9 cellular contexts compared by ENCODE assay signal in genomic region chr4:77073106-77073858, GRCh38. TPM values are rescaled to one million over a fixed set of nuclear protein-coding genes. Genes with fewer than 3 reads are reported as not detected.
A peak's percentile ranks its signal among the peaks of the same experiment; 100 is the strongest.
DNase-seq lines count a peak whose midpoint lies in the region; TF ChIP-seq lines count a peak whose summit lies in the region.
"Had no signal": no experiment of that assay in that cellular context is flagged by ENCODE, and none has a peak within 500 bp of the region (broad histone marks: within the 10 kb centered on the region; RNA-seq: fewer than 3 reads in every experiment).

No MANE protein-coding gene starts in this region.

- H3K27me3 Mint-ChIP-seq in MCF 10A (ENCODE audit: insufficient read depth, unreplicated experiment) = no peaks in the 10 kb centered on the region
- no peaks in the 10 kb centered on the region for H3K27me3 Mint-ChIP-seq in T-helper 2 cell treated with Interferon-gamma antibody and Interleukin-4, amounts not matched to agents 5 μg/mL and 100 μg/mL, for 36 hours (ENCODE audit: low read depth)

- POLR2A ChIA-PET in AG04449 (lab: Yijun Ruan, JAX) (interaction anchor here (0.8 to 1.0 kb wide), 2 partner anchors 85 to 130 kb away, joined by 3 to 4 read pairs; no protein-coding TSS in a partner anchor), MCF 10A (lab: Yijun Ruan, JAX) (interaction anchor here (0.7 to 11.3 kb wide), 21 partner anchors 9 to 747 kb away, joined by 3 to 223 read pairs (median 6); partner anchors contain the start of gene CCNG2)

- BruUV-seq in MCF 10A (replicated peaks; lab: Mats Ljungman, UMichigan) = no TSS peak

- no peak overlapping the region for H3K4ac ChIP-seq in mesendoderm (ENCODE audit: low read depth, low read length)

- no peaks in the 10 kb centered on the region for H3K27me3 ChIP-seq in mesendoderm (ENCODE audit: insufficient read depth, low read length, poor library complexity)

- H3K23ac ChIP-seq in mesendoderm (ENCODE audit: low read length) = no peak overlapping the region

- H4K8ac ChIP-seq in mesendoderm (ENCODE audit: low read depth, low read length) = no peak overlapping the region

- H3K9me3 Mint-ChIP-seq in MCF 10A (ENCODE audit: unreplicated experiment) = no peaks in the 10 kb centered on the region
- H3K9me3 Mint-ChIP-seq in T-helper 2 cell treated with Interferon-gamma antibody and Interleukin-4, amounts not matched to agents 5 μg/mL and 100 μg/mL, for 36 hours = no peaks in the 10 kb centered on the region
- H3K9me3 Mint-ChIP-seq: activated naive CD4-positive, alpha-beta T cell treated with anti-CD3 and anti-CD28 coated beads for 36 hours had no signal

- H2AK5ac ChIP-seq in mesendoderm (ENCODE audit: low read length) = no peak overlapping the region

- no peak overlapping the region for H3K18ac ChIP-seq in mesendoderm (ENCODE audit: low read length)

- H3K4me3 Mint-ChIP-seq in MCF 10A (ENCODE audit: unreplicated experiment) = no peak overlapping the region
- H3K4me3 Mint-ChIP-seq in T-helper 2 cell treated with Interferon-gamma antibody and Interleukin-4, amounts not matched to agents 5 μg/mL and 100 μg/mL, for 36 hours = no peak overlapping the region
- H3K4me3 Mint-ChIP-seq: activated naive CD4-positive, alpha-beta T cell treated with anti-CD3 and anti-CD28 coated beads for 36 hours had no signal

- H4K5ac ChIP-seq in mesendoderm (ENCODE audit: low read length) = no peak overlapping the region

- peak overlapping the region; percentile 67 for H3K9ac ChIP-seq in mesendoderm (ENCODE audit: low read length)

- peak overlapping the region; percentile 62 for H3K4me2 ChIP-seq in mesendoderm (ENCODE audit: low read length)

- no peaks in the 10 kb centered on the region for H3K4me1 ChIP-seq in mesendoderm (ENCODE audit: control insufficient read depth, low read depth, low read length)

- no peak overlapping the region for H3K27ac Mint-ChIP-seq in MCF 10A (ENCODE audit: low read depth, unreplicated experiment)
- H3K27ac Mint-ChIP-seq in T-helper 2 cell treated with Interferon-gamma antibody and Interleukin-4, amounts not matched to agents 5 μg/mL and 100 μg/mL, for 36 hours = no peak overlapping the region
- H3K27ac Mint-ChIP-seq: activated naive CD4-positive, alpha-beta T cell treated with anti-CD3 and anti-CD28 coated beads for 36 hours had no signal

- H2BK15ac ChIP-seq in mesendoderm (replicated peaks; ENCODE audit: low read depth) = no peak overlapping the region

- no peak overlapping the region for H3K27ac ChIP-seq in mesendoderm (ENCODE audit: low read depth, low read length)

- no peaks in the 10 kb centered on the region for H3K36me3 ChIP-seq in mesendoderm (ENCODE audit: control insufficient read depth, insufficient read depth, low read length)

- H3K36me3 Mint-ChIP-seq in MCF 10A (ENCODE audit: insufficient read depth, unreplicated experiment) = peaks cover 18% of the 10 kb centered on the region
- H3K36me3 Mint-ChIP-seq in T-helper 2 cell treated with Interferon-gamma antibody and Interleukin-4, amounts not matched to agents 5 μg/mL and 100 μg/mL, for 36 hours (ENCODE audit: low read depth) = peaks cover 19% of the 10 kb centered on the region

- TF ChIP-seq CTCF in AG04449 (IDR thresholded peaks at IDR 0.05; ENCODE audit: insufficient read depth, low read length, missing control alignments) = no peak
- TF ChIP-seq CTCF in MCF 10A (IDR thresholded peaks at IDR 0.05; ENCODE audit: unreplicated experiment) = no peak

- peaks cover 5% of the 10 kb centered on the region for H3K79me1 ChIP-seq in mesendoderm (ENCODE audit: low read length)

- H2BK120ac ChIP-seq in mesendoderm (ENCODE audit: low read depth, low read length) = no peak overlapping the region

- H3K79me2 ChIP-seq in mesendoderm (ENCODE audit: control insufficient read depth, insufficient read depth, low read length) = peaks cover 61% of the 10 kb centered on the region

- intact Hi-C loops in MCF 10A (cut with micrococcal nuclease) = no loop called here

- no peak overlapping the region for H2BK5ac ChIP-seq in mesendoderm (ENCODE audit: low read length)

- no CpG with 5 or more reads among the region's 3 CpGs for WGBS in mesendoderm (ENCODE audit: extremely low coverage, insufficient coverage, low lambda C conversion rate)

- DNase-seq in AG04449 (ENCODE audit: low read depth, low spot score) = no peak
- peak; percentile 27 for DNase-seq in HT-29 (ENCODE audit: low spot score)
- peak; percentile 43 for DNase-seq in MCF 10A (ENCODE audit: unreplicated experiment)
- DNase-seq in mesendoderm = no peak
- DNase-seq in activated CD4-positive, alpha-beta T cell treated with anti-CD3 and anti-CD28 coated beads for 4 hours = no peak
- no peak for DNase-seq in T-helper 2 cell treated with Interferon-gamma antibody and Interleukin-4, amounts not matched to agents 5 μg/mL and 100 μg/mL, for 36 hours (ENCODE audit: low spot score)
- no peak for DNase-seq in activated CD4-positive, CD25-positive, alpha-beta regulatory T cell (lab: John Stamatoyannopoulos, UW)
- no peak for DNase-seq in SW 1271 (lab: John Stamatoyannopoulos, UW)

- CTCF ChIA-PET in AG04449 (lab: Yijun Ruan, JAX) = interaction anchor here (0.8 to 19.9 kb wide), 6 partner anchors 20 to 285 kb away, joined by 3 to 222 read pairs (median 6); no protein-coding TSS in a partner anchor
- CTCF ChIA-PET in MCF 10A (lab: Yijun Ruan, JAX) = interaction anchor here (0.6 to 2.2 kb wide), 5 partner anchors 15 to 130 kb away, joined by 4 to 16 read pairs (median 5); no protein-coding TSS in a partner anchor

- peak overlapping the region; percentile 71 for H3K56ac ChIP-seq in mesendoderm (ENCODE audit: low read length)

- peak overlapping the region; percentile 92 for H3K4me3 ChIP-seq in AG04449 (ENCODE audit: low read depth, low read length)
- peak overlapping the region; percentile 1 for H3K4me3 ChIP-seq in mesendoderm (ENCODE audit: low read length)

- H3K4me1 Mint-ChIP-seq in MCF 10A (ENCODE audit: insufficient read depth, unreplicated experiment) = peaks cover 27% of the 10 kb centered on the region
- H3K4me1 Mint-ChIP-seq in T-helper 2 cell treated with Interferon-gamma antibody and Interleukin-4, amounts not matched to agents 5 μg/mL and 100 μg/mL, for 36 hours (ENCODE audit: low read depth) = peaks cover 35% of the 10 kb centered on the region

RNA-seq across cellular contexts. Expression of gene CCNI, which starts 2.5 kb away (rescaled TPM):
- total RNA-seq in HT-29 (2014; rRNA removed; shearing (Covaris generic)) = 92.6 and 116 TPM in 2 replicates
- 297 and 368 TPM in 2 replicates for total RNA-seq in MCF 10A (2022)
- 171 TPM for polyA plus RNA-seq in mesendoderm (2013, experiment 1 of 2)
- 170 TPM for polyA plus RNA-seq in mesendoderm (2013, experiment 2 of 2)

Comparison
In these comparisons a context has a peak if more than half of its experiments do, and no peak if none do; other contexts are left out.
1. DNase-seq: peak in HT-29 (single experiment) and MCF 10A (single experiment); none in AG04449 (single experiment), mesendoderm (single experiment), activated CD4-positive, alpha-beta T cell treated with anti-CD3 and anti-CD28 coated beads for 4 hours (0 of 2), T-helper 2 cell treated with Interferon-gamma antibody and Interleukin-4, amounts not matched to agents 5 μg/mL and 100 μg/mL, for 36 hours (single experiment), activated CD4-positive, CD25-positive, alpha-beta regulatory T cell (0 of 4) and SW 1271 (0 of 2).